ENCODE assay signal across 27 cellular contexts in the genomic region with DNA sequence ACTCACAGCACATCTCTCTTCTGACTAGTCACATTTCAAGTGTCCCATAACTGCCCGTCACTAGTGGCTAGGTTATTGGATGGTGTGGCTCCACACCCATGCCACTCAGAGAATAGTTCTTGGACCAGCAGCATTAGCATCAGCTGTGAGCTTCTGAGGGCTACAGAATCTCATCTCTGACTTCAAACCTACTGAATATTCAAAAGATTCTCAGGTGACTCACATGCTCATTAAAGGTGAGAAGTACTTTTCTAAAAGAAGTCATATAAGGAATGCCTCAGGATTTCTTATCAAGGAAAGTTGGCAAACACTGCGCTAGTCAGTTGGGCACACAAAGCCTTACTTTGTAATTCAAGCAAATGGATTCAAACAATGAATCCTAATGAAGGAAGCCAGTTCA.
"Had no signal": no experiment of that assay in that cellular context is flagged by ENCODE, and none has a peak within 500 bp of the region (broad histone marks: within the 10 kb centered on the region; RNA-seq: fewer than 3 reads in every experiment).

No MANE protein-coding gene starts in this region.

- H3K4me1 Mint-ChIP-seq: naive thymus-derived CD8-positive, alpha-beta T cell; neural crest cell; stimulated activated effector memory CD8-positive, alpha-beta T cell treated with anti-CD3 and anti-CD28 coated beads, Interleukin-12 subunit alpha, Interleukin-12 subunit beta, amount 100 ng/mL, for 72 hours; stimulated activated naive B cell treated with anti-CD40 and anti-IgM and Interleukin-4, amounts not matched to agents 10 μg/mL and 1 μg/mL and 100 μg/mL, for 72 hours had no signal

- H3K9me3 Mint-ChIP-seq: nephron progenitor cell, neural crest cell had no signal

- DNase-seq: naive thymus-derived CD8-positive, alpha-beta T cell; nephron progenitor cell; nucleus accumbens; pancreas; psoas muscle; right cardiac atrium; right lobe of liver; sigmoid colon; small intestine; stimulated activated CD4-positive, alpha-beta T cell treated with anti-CD3 and anti-CD28 coated beads, Interleukin-15, amount 100 ng/mL, for 24 hours; stimulated activated CD4-positive, alpha-beta T cell treated with anti-CD3 and anti-CD28 coated beads, Interleukin-2, amount 100 ng/mL, for 24 hours; stimulated activated CD4-positive, alpha-beta T cell treated with anti-CD3 and anti-CD28 coated beads, Interleukin-2, amount 100 ng/mL, for 48 hours; stimulated activated CD4-positive, alpha-beta T cell treated with anti-CD3 and anti-CD28 coated beads, Interleukin-4, amount 100 ng/mL, for 24 hours; stimulated activated naive B cell treated with anti-CD40 and anti-IgM and Interleukin-4, amounts not matched to agents 10 μg/mL and 1 μg/mL and 100 μg/mL, for 72 hours; stimulated activated naive CD4-positive, alpha-beta T cell treated with Interleukin-2 at 50 U/mL for 16 hours; stomach; thyroid gland; trophoblast cell; upper lobe of left lung had no signal

- H3K4me1 ChIP-seq: pancreas, psoas muscle, right lobe of liver, sigmoid colon, stomach, thyroid gland, tibial nerve, upper lobe of left lung, vagina had no signal

- H3K27ac Mint-ChIP-seq: naive thymus-derived CD8-positive, alpha-beta T cell; natural killer cell treated with Interleukin-12 subunit alpha and Interleukin-12 subunit beta and Interleukin-15 and Interleukin-18, amount 100 ng/mL, for 72 hours; nephron progenitor cell; stimulated activated effector memory CD8-positive, alpha-beta T cell treated with anti-CD3 and anti-CD28 coated beads, Interleukin-12 subunit alpha, Interleukin-12 subunit beta, amount 100 ng/mL, for 72 hours; stimulated activated naive B cell treated with anti-CD40 and anti-IgM and Interleukin-4, amounts not matched to agents 10 μg/mL and 1 μg/mL and 100 μg/mL, for 72 hours; stimulated activated naive CD8-positive, alpha-beta T cell treated with anti-CD3 and anti-CD28 coated beads, Interleukin-15, Interleukin-2, amounts not matched to agents 100 ng/mL and 50 ng/mL, for 24 hours had no signal

- ATAC-seq: naive thymus-derived CD8-positive, alpha-beta T cell; natural killer cell treated with Interleukin-12 subunit alpha and Interleukin-12 subunit beta and Interleukin-15 and Interleukin-18, amount 100 ng/mL, for 72 hours; pancreas; psoas muscle; right cardiac atrium; right lobe of liver; stimulated activated effector memory CD8-positive, alpha-beta T cell treated with anti-CD3 and anti-CD28 coated beads, Interleukin-12 subunit alpha, Interleukin-12 subunit beta, amount 100 ng/mL, for 72 hours; stimulated activated naive B cell treated with anti-CD40 and anti-IgM and Interleukin-4, amounts not matched to agents 10 μg/mL and 1 μg/mL and 100 μg/mL, for 72 hours had no signal

- H3K27me3 ChIP-seq: neutrophil, pancreas, right lobe of liver, sigmoid colon, stomach, thyroid gland, tibial nerve, upper lobe of left lung, vagina had no signal

- H3K4me3 ChIP-seq: pancreas, psoas muscle, right lobe of liver, sigmoid colon, stomach, thoracic aorta, thyroid gland, tibial nerve, upper lobe of left lung, vagina had no signal

- H3K9me3 ChIP-seq: neutrophil, pancreas, psoas muscle, right lobe of liver, sigmoid colon, stomach, thoracic aorta, thyroid gland, tibial nerve, upper lobe of left lung, vagina had no signal

- H3K4me3 Mint-ChIP-seq: naive thymus-derived CD8-positive, alpha-beta T cell; natural killer cell treated with Interleukin-12 subunit alpha and Interleukin-12 subunit beta and Interleukin-15 and Interleukin-18, amount 100 ng/mL, for 72 hours; nephron progenitor cell; neural crest cell; stimulated activated effector memory CD8-positive, alpha-beta T cell treated with anti-CD3 and anti-CD28 coated beads, Interleukin-12 subunit alpha, Interleukin-12 subunit beta, amount 100 ng/mL, for 72 hours; stimulated activated naive B cell treated with anti-CD40 and anti-IgM and Interleukin-4, amounts not matched to agents 10 μg/mL and 1 μg/mL and 100 μg/mL, for 72 hours; stimulated activated naive CD8-positive, alpha-beta T cell treated with anti-CD3 and anti-CD28 coated beads, Interleukin-15, Interleukin-2, amounts not matched to agents 100 ng/mL and 50 ng/mL, for 24 hours had no signal

- H3K36me3 ChIP-seq: neutrophil, pancreas, right lobe of liver, sigmoid colon, stomach, thoracic aorta, thyroid gland, tibial nerve, upper lobe of left lung, vagina had no signal

- H3K27ac ChIP-seq: neutrophil, pancreas, psoas muscle, right lobe of liver, sigmoid colon, stomach, thoracic aorta, thyroid gland, tibial nerve, upper lobe of left lung, vagina had no signal

- H3K27me3 Mint-ChIP-seq: naive thymus-derived CD8-positive, alpha-beta T cell; natural killer cell treated with Interleukin-12 subunit alpha and Interleukin-12 subunit beta and Interleukin-15 and Interleukin-18, amount 100 ng/mL, for 72 hours; stimulated activated naive B cell treated with anti-CD40 and anti-IgM and Interleukin-4, amounts not matched to agents 10 μg/mL and 1 μg/mL and 100 μg/mL, for 72 hours; stimulated activated naive CD8-positive, alpha-beta T cell treated with anti-CD3 and anti-CD28 coated beads, Interleukin-15, Interleukin-2, amounts not matched to agents 100 ng/mL and 50 ng/mL, for 24 hours had no signal

- H3K36me3 Mint-ChIP-seq: naive thymus-derived CD8-positive, alpha-beta T cell; natural killer cell treated with Interleukin-12 subunit alpha and Interleukin-12 subunit beta and Interleukin-15 and Interleukin-18, amount 100 ng/mL, for 72 hours; stimulated activated effector memory CD8-positive, alpha-beta T cell treated with anti-CD3 and anti-CD28 coated beads, Interleukin-12 subunit alpha, Interleukin-12 subunit beta, amount 100 ng/mL, for 72 hours; stimulated activated naive B cell treated with anti-CD40 and anti-IgM and Interleukin-4, amounts not matched to agents 10 μg/mL and 1 μg/mL and 100 μg/mL, for 72 hours had no signal
